Comparison of ENCODE assay signal across 1 cellular context in the genomic region with DNA sequence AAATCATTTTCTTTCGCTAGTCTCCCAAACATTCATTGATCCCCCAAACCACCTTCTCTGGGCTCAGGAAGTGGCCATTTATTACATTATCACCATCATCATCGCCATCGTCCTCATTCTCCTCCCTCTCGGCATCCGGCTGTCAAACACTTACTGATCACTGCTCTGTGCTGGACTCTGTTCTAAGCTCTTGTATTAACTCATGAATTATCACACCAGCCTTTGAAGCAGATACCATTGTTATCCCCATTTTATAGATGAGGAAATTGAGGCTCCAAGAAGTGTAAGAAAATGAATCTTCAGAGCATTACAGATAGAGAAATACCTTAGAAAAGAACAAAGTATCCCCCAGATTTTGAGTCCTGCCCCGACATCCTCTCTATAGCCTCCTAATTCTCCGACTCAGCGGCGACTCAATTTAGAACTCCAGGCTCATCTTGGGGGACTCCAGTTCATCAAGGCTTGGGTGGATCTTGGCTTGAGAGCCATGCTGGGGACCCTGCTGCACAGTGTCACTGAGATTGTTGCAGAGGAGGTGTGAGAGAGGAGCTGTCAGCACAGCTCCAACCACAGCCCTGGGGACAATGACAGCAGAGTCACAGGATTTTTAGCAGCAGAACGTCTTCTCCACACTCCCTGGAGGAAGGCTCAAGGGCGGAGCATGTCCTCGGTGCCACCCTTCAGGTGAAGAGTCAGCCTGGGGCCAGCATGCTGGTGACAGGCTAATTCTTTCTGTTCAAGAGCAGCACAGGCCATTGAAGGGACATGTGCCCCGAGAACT.
TF ChIP-seq lines count a peak whose summit lies in the region.

No MANE protein-coding gene starts in this region.

TF ChIP-seq in K562, 482 proteins besides CTCF, POLR2A, EP300 and RAD21:
- TF ChIP-seq RBM25 (IDR thresholded peaks at IDR 0.05; ENCODE audit: low read depth, low read length, severe bottlenecking) (peak; percentile 91), RCOR1 (IDR thresholded peaks at IDR 0.05; ENCODE audit: borderline replicate concordance in 1 of 2, low read depth in 2 of 2, low read length in 2 of 2) (peak in 1 of 2 experiments; percentile 16; a peak in 1 of 4 replicates), MEIS2 (IDR thresholded peaks at IDR 0.05; ENCODE audit: partially characterized antibody) (peak; percentile 58), CREBBP (IDR thresholded peaks at IDR 0.05; ENCODE audit: low read depth, low read length) (no peak), SMARCA5 (IDR thresholded peaks at IDR 0.05) (0 out of 2 replicates have a peak, but pooled peaks have one; percentile 18), ZNF277 (CRISPR knock-in tag; IDR thresholded peaks at IDR 0.05; ENCODE audit: borderline replicate concordance) (no peak), BCOR (IDR thresholded peaks at IDR 0.05) (peak; percentile 55; the same call in 1 of the 2 replicates), KDM1A (IDR thresholded peaks at IDR 0.05) (peak; percentile 38 to 40; a peak in 1 of 4 replicates)
TF ChIP-seq in K562: peak in this region for 6.
